Comparison of ENCODE assay signal across 8 cellular contexts in genomic region chr3:15065550-15066007, GRCh38. TPM values are rescaled to one million over a fixed set of nuclear protein-coding genes. Genes with fewer than 3 reads are reported as not detected.
DNase-seq lines count a peak whose midpoint lies in the region; ATAC-seq and TF ChIP-seq lines count a peak whose summit lies in the region.

No MANE protein-coding gene starts in this region.

- no peaks in the 10 kb centered on the region for H3K27me3 ChIP-seq in CD4-positive, CD25-positive, alpha-beta regulatory T cell (ENCODE audit: control insufficient read depth, insufficient read depth, low read length)
- no peaks in the 10 kb centered on the region for H3K27me3 ChIP-seq in MM.1S (replicated peaks; ENCODE audit: insufficient read depth, low read length)
- H3K27me3 ChIP-seq in duodenal mucosa (ENCODE audit: control insufficient read depth in 1 of 2, insufficient read depth in 2 of 2, low read length in 2 of 2): no peaks in the 10 kb centered on the region
- H3K27me3 ChIP-seq in neural progenitor cell: peaks cover 11% of the 10 kb centered on the region

- peak overlapping the region; percentile 92 for H2AFZ ChIP-seq in MM.1S (ENCODE audit: low read length)
- H2AFZ ChIP-seq in neural progenitor cell (replicated peaks): peak overlapping the region; percentile 95

- H3K27ac Mint-ChIP-seq in CD4-positive, CD25-positive, alpha-beta regulatory T cell: peak overlapping the region in 2 of 3 donors; percentile 65 to 95
- H3K27ac Mint-ChIP-seq in neural progenitor cell: no peak overlapping the region

- no peaks in the 10 kb centered on the region for H3K27me3 Mint-ChIP-seq in CD4-positive, CD25-positive, alpha-beta regulatory T cell
- peaks cover 6% of the 10 kb centered on the region for H3K27me3 Mint-ChIP-seq in neural progenitor cell (ENCODE audit: insufficient read depth, low read depth)

- no peaks in the 10 kb centered on the region for H3K9me3 Mint-ChIP-seq in CD4-positive, CD25-positive, alpha-beta regulatory T cell
- peaks cover 6% of the 10 kb centered on the region for H3K9me3 Mint-ChIP-seq in neural progenitor cell

- peak overlapping the region; percentile 81 for H3K4me2 ChIP-seq in MM.1S (ENCODE audit: low read depth, low read length)
- H3K4me2 ChIP-seq in neural progenitor cell: peak overlapping the region; percentile 86

- no peak for DNase-seq in CD4-positive, CD25-positive, alpha-beta regulatory T cell
- DNase-seq in MM.1S (no peak), neural progenitor cell (ENCODE audit: low spot score) (no peak), SKM-1 treated with dmso at 0.1 percent for 144 hours (lab: John Stamatoyannopoulos, UW; ENCODE audit: unreplicated experiment) (no peak), superior temporal gyrus (ENCODE audit: extremely low spot score) (no peak)
- no peak for DNase-seq in NK-92 treated with Interleukin-12 subunit alpha and Interleukin-12 subunit beta, amount 100 ng/mL, for 24 hours (lab: John Stamatoyannopoulos, UW)
- DNase-seq in activated effector memory CD4-positive, alpha-beta T cell treated with Interleukin-2 at 50 U/mL for 16 hours: no peak

- H3K9ac ChIP-seq in MM.1S (ENCODE audit: low read length): peak overlapping the region; percentile 95; the same call in 1 of the 2 replicates
- peak overlapping the region; percentile 77 to 83 for H3K9ac ChIP-seq in duodenal mucosa (ENCODE audit: low read depth in 1 of 2, low read length in 2 of 2)
- no peak overlapping the region for H3K9ac ChIP-seq in neural progenitor cell

- peak overlapping the region; percentile 79 for H3K27ac ChIP-seq in CD4-positive, CD25-positive, alpha-beta regulatory T cell (ENCODE audit: insufficient read depth, low read length, poor library complexity, severe bottlenecking)
- no peak overlapping the region for H3K27ac ChIP-seq in MM.1S (ENCODE audit: low read length)
- no peak overlapping the region for H3K27ac ChIP-seq in duodenal mucosa (ENCODE audit: low read depth, low read length)
- H3K27ac ChIP-seq in neural progenitor cell: no peak overlapping the region

- H3F3A ChIP-seq in MM.1S (ENCODE audit: insufficient read depth, low read length) (no peaks in the 10 kb centered on the region), neural progenitor cell (ENCODE audit: low read depth) (no peaks in the 10 kb centered on the region)

- peaks cover 28% of the 10 kb centered on the region for H3K79me2 ChIP-seq in MM.1S (ENCODE audit: low read length)
- peaks cover 27% of the 10 kb centered on the region for H3K79me2 ChIP-seq in neural progenitor cell (ENCODE audit: low read depth)

- peaks cover 5 to 27% (median 18%) of the 10 kb centered on the region in 4 donors for H3K4me1 Mint-ChIP-seq in CD4-positive, CD25-positive, alpha-beta regulatory T cell
- H3K4me1 Mint-ChIP-seq in neural progenitor cell: peaks cover 18% of the 10 kb centered on the region

- H4K20me1 ChIP-seq in MM.1S (ENCODE audit: insufficient read depth, low read length): 0 out of 2 replicates have a peak, but pooled peaks cover 3% of the 10 kb centered on the region
- H4K20me1 ChIP-seq in neural progenitor cell (ENCODE audit: low read depth): no peaks in the 10 kb centered on the region

- no peaks in the 10 kb centered on the region for H3K36me3 ChIP-seq in CD4-positive, CD25-positive, alpha-beta regulatory T cell (ENCODE audit: control insufficient read depth, insufficient read depth, low read length)
- H3K36me3 ChIP-seq in MM.1S (replicated peaks; ENCODE audit: insufficient read depth, low read length) (no peaks in the 10 kb centered on the region), duodenal mucosa (ENCODE audit: control insufficient read depth in 1 of 2, insufficient read depth in 2 of 2, low read length in 2 of 2) (no peaks in the 10 kb centered on the region), neural progenitor cell (no peaks in the 10 kb centered on the region)

- H3K9me3 ChIP-seq in CD4-positive, CD25-positive, alpha-beta regulatory T cell (ENCODE audit: control insufficient read depth in 2 of 2, low read length in 2 of 2): no peaks in the 10 kb centered on the region
- H3K9me3 ChIP-seq in MM.1S (replicated peaks; ENCODE audit: insufficient read depth, low read length) (no peaks in the 10 kb centered on the region), duodenal mucosa (ENCODE audit: control insufficient read depth in 1 of 2, low read length in 2 of 2) (no peaks in the 10 kb centered on the region), neural progenitor cell (ENCODE audit: low read depth) (no peaks in the 10 kb centered on the region)

- no peaks in the 10 kb centered on the region for H3K9me2 ChIP-seq in MM.1S (replicated peaks; ENCODE audit: insufficient read depth, low read length)

- peak overlapping the region; percentile 96 to 99 (median 97) for H3K4me3 Mint-ChIP-seq in CD4-positive, CD25-positive, alpha-beta regulatory T cell
- H3K4me3 Mint-ChIP-seq in neural progenitor cell: peak overlapping the region; percentile 96

- no peak for TF ChIP-seq CTCF in MM.1S (IDR thresholded peaks at IDR 0.05; ENCODE audit: low read length)
- no peak for TF ChIP-seq CTCF in neural progenitor cell (IDR thresholded peaks at IDR 0.05)

- no peak for ATAC-seq in CD4-positive, CD25-positive, alpha-beta regulatory T cell (ENCODE audit: low read depth in 2 of 2)

- H3K4me1 ChIP-seq in CD4-positive, CD25-positive, alpha-beta regulatory T cell (ENCODE audit: control insufficient read depth, insufficient read depth, low read length, poor library complexity, severe bottlenecking): peaks cover 23% of the 10 kb centered on the region
- peaks cover 5% of the 10 kb centered on the region for H3K4me1 ChIP-seq in MM.1S (ENCODE audit: low read length)
- peaks cover 8 to 19% of the 10 kb centered on the region in 2 donors for H3K4me1 ChIP-seq in duodenal mucosa (ENCODE audit: control insufficient read depth in 1 of 2, insufficient read depth in 2 of 2, low read length in 2 of 2)
- H3K4me1 ChIP-seq in neural progenitor cell: peaks cover 14% of the 10 kb centered on the region

- H3K4me3 ChIP-seq in CD4-positive, CD25-positive, alpha-beta regulatory T cell (ENCODE audit: low read depth, low read length): peak overlapping the region; percentile 82
- H3K4me3 ChIP-seq in MM.1S (ENCODE audit: low read length) (peak overlapping the region; percentile 92), duodenal mucosa (ENCODE audit: low read depth in 1 of 2, low read length in 2 of 2) (peak overlapping the region; percentile 89 to 90), neural progenitor cell (peak overlapping the region; percentile 81)

- H3K36me3 Mint-ChIP-seq in CD4-positive, CD25-positive, alpha-beta regulatory T cell: peaks cover 3% of the 10 kb centered on the region
- H3K36me3 Mint-ChIP-seq in neural progenitor cell: peaks cover 16% of the 10 kb centered on the region

RNA-seq across cellular contexts. Expression of gene MRPS25, which starts 0.5 kb away (rescaled TPM):
- 48.0 TPM for total RNA-seq in CD4-positive, CD25-positive, alpha-beta regulatory T cell
- polyA plus RNA-seq in CD4-positive, CD25-positive, alpha-beta regulatory T cell: 10 to 100 TPM; 14.7 to 20.2 (median 16.6) TPM
- 24.3 and 28.9 TPM in 2 replicates for total RNA-seq in neural progenitor cell (ENCODE audit: low replicate concordance)

RNA-seq across cellular contexts. Expression of gene RBSN, which starts 33.4 kb away (rescaled TPM):
- total RNA-seq in CD4-positive, CD25-positive, alpha-beta regulatory T cell: 41.0 TPM
- 10 to 100 TPM; 16.9 to 27.6 (median 19.7) TPM for polyA plus RNA-seq in CD4-positive, CD25-positive, alpha-beta regulatory T cell
- total RNA-seq in neural progenitor cell (ENCODE audit: low replicate concordance): 29.8 and 35.4 TPM in 2 replicates
